Comparison of ENCODE assay signal across 8 cellular contexts in the genomic region with DNA sequence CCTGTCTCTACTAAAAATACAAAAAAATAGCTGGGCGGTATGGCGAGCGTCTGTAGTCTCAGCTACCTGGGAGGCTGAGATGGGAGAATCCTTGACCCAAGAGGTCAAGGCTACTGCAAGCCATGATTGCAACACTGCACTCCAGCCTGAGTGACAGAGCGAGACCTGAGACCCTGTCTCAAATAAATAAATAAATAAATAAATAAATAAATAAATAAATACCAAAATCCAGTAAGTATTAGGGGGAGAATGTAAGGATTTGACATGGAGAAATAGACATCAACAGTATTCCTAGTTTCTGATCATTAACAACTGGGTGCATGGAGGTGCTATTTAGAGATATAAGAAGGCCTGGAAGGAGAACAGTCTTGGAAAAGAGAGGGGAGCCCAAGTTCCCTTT.
"Had no signal": no experiment of that assay in that cellular context is flagged by ENCODE, and none has a peak within 500 bp of the region (broad histone marks: within the 10 kb centered on the region; RNA-seq: fewer than 3 reads in every experiment).

No MANE protein-coding gene starts in this region.

- DNase-seq: GDM1, GF-D8 had no signal

- H3K4me3 ChIP-seq: GM12878 had no signal

- ATAC-seq: GM12878 had no signal

- FAIRE-seq: G401.6, GM12878, GM12891, GM12892, GM18507, GM19239 had no signal
